ENCODE assay signal across 9 cellular contexts in genomic region chr13:52652980-52653303, GRCh38. TPM values are rescaled to one million over a fixed set of nuclear protein-coding genes. Genes with fewer than 3 reads are reported as not detected.
DNase-seq lines count a peak whose midpoint lies in the region; ATAC-seq, FAIRE-seq and TF ChIP-seq lines count a peak whose summit lies in the region.
"Had no signal": no experiment of that assay in that cellular context is flagged by ENCODE, and none has a peak within 500 bp of the region (broad histone marks: within the 10 kb centered on the region; RNA-seq: fewer than 3 reads in every experiment).

No MANE protein-coding gene starts in this region.

- no peak for DNase-seq in BE2C
- DNase-seq in astrocyte (ENCODE audit: low read depth): no peak
- DNase-seq in kidney epithelial cell (ENCODE audit: low read depth): no peak
- no peak for DNase-seq in testis
- DNase-seq in NAMALWA (ENCODE audit: low spot score): no peak
- no peak for DNase-seq in activated gamma-delta T cell treated with Interleukin-2 at 50 U/mL for 16 hours

- no peak overlapping the region for H3K4me3 Mint-ChIP-seq in astrocyte (ENCODE audit: unreplicated experiment)
- H3K4me3 Mint-ChIP-seq: mesothelial cell of epicardium had no signal

- H3K27me3 Mint-ChIP-seq in astrocyte (ENCODE audit: low read depth, unreplicated experiment): no peaks in the 10 kb centered on the region

- peak overlapping the region; percentile 96 for H3K9ac ChIP-seq in astrocyte (ENCODE audit: low read length)

- intact Hi-C loops in testis (cut with DNase I; ENCODE audit: low total_unique reads): no loop called here

- H3K36me3 Mint-ChIP-seq in astrocyte (ENCODE audit: low read depth, unreplicated experiment): peaks cover 6% of the 10 kb centered on the region

- no peak for TF ChIP-seq POLR2A in testis (IDR thresholded peaks at IDR 0.05)

- ATAC-seq in GM19351 (IDR thresholded peaks at IDR 0.05; ENCODE audit: unreplicated experiment): peak; percentile 31
- ATAC-seq in HG03196 (IDR thresholded peaks at IDR 0.05; ENCODE audit: unreplicated experiment): peak; percentile 30

- H3K9me3 ChIP-seq in BE2C (no peaks in the 10 kb centered on the region), astrocyte (ENCODE audit: insufficient read depth, low read depth, low read length) (no peaks in the 10 kb centered on the region), testis (no peaks in the 10 kb centered on the region)

- no peak overlapping the region for H3K27ac Mint-ChIP-seq in astrocyte (ENCODE audit: unreplicated experiment)
- H3K27ac Mint-ChIP-seq: mesothelial cell of epicardium had no signal

- peak overlapping the region; percentile 97 for H3K4me3 ChIP-seq in BE2C (ENCODE audit: low read depth, low read length)
- H3K4me3 ChIP-seq in astrocyte (ENCODE audit: insufficient read depth, low read depth, low read length): peak overlapping the region; percentile 90
- H3K4me3 ChIP-seq in kidney epithelial cell (ENCODE audit: low read depth, low read length): peak overlapping the region; percentile 76
- H3K4me3 ChIP-seq in testis: peak overlapping the region; percentile 89 to 92

- peak overlapping the region; percentile 96 for H3K4me2 ChIP-seq in astrocyte (ENCODE audit: low read length)

- WGBS in testis, 2 donors: 0 to 1% methylated on average over 18 of the region's 18 CpGs

- peaks cover 29% of the 10 kb centered on the region for H3K36me3 ChIP-seq in BE2C
- peaks cover 7% of the 10 kb centered on the region for H3K36me3 ChIP-seq in astrocyte (ENCODE audit: insufficient read depth, low read length)
- no peaks in the 10 kb centered on the region for H3K36me3 ChIP-seq in kidney epithelial cell (ENCODE audit: control insufficient read depth, insufficient read depth, low read length)
- no peaks in the 10 kb centered on the region for H3K36me3 ChIP-seq in testis (ENCODE audit: low read depth, missing control alignments)

- peak overlapping the region; percentile 82 for H2AFZ ChIP-seq in astrocyte (ENCODE audit: low read depth, low read length)

- H3K27ac ChIP-seq in astrocyte (ENCODE audit: low read depth, low read length) (peak overlapping the region; percentile 100), testis (peak overlapping the region; percentile 97 to 99)

- H3K79me2 ChIP-seq in astrocyte (ENCODE audit: insufficient read depth, low read length): peaks cover 79% of the 10 kb centered on the region

- H4K20me1 ChIP-seq in astrocyte (ENCODE audit: insufficient read depth, low read length): peaks cover 34% of the 10 kb centered on the region

- H3K4me1 ChIP-seq in BE2C (no peaks in the 10 kb centered on the region), astrocyte (ENCODE audit: insufficient read depth, low read length) (peaks cover 17% of the 10 kb centered on the region), testis (peaks cover 14% of the 10 kb centered on the region)

- FAIRE-seq in astrocyte (lab: Jason Lieb, UNC): no peak

- H3K9me3 Mint-ChIP-seq in astrocyte (ENCODE audit: unreplicated experiment): no peaks in the 10 kb centered on the region
- H3K9me3 Mint-ChIP-seq: mesothelial cell of epicardium had no signal

- H3K27me3 ChIP-seq in BE2C: no peaks in the 10 kb centered on the region
- H3K27me3 ChIP-seq in astrocyte (ENCODE audit: insufficient read depth, low read length): no peaks in the 10 kb centered on the region
- H3K27me3 ChIP-seq in kidney epithelial cell (ENCODE audit: control insufficient read depth, insufficient read depth, low read length): no peaks in the 10 kb centered on the region
- no peaks in the 10 kb centered on the region for H3K27me3 ChIP-seq in testis

- no peak for TF ChIP-seq CTCF in BE2C (IDR thresholded peaks at IDR 0.05; ENCODE audit: low read depth, low read length)
- no peak for TF ChIP-seq CTCF in astrocyte (IDR thresholded peaks at IDR 0.05; ENCODE audit: insufficient read depth, low read depth, low read length)
- no peak for TF ChIP-seq CTCF in kidney epithelial cell (IDR thresholded peaks at IDR 0.05; ENCODE audit: insufficient read depth, low read length, poor library complexity, severe bottlenecking)
- TF ChIP-seq CTCF in testis (IDR thresholded peaks at IDR 0.05): peak in 2 of 3 experiments; percentile 2 to 7

- peaks cover 5% of the 10 kb centered on the region for H3K4me1 Mint-ChIP-seq in astrocyte (ENCODE audit: low read depth, unreplicated experiment)

RNA-seq across cellular contexts. Expression of gene SUGT1, which starts 0.3 kb away (rescaled TPM):
- polyA plus RNA-seq in BE2C (2012; ENCODE audit: insufficient read depth, insufficient read length, low read depth): 95.2 TPM
- total RNA-seq in astrocyte: 79.3 and 87.3 TPM in 2 replicates
- total RNA-seq in kidney epithelial cell: 44.6 and 49.8 TPM in 2 replicates
- 10 to 100 TPM; 49.1 to 54.2 TPM for total RNA-seq in testis
- polyA plus RNA-seq in testis (ENCODE audit: insufficient read depth, low read depth, low replicate concordance): 63.4 TPM

RNA-seq across cellular contexts. Expression of gene HNRNPA1L2, which starts 10.7 kb away (rescaled TPM):
- 30.7 TPM for polyA plus RNA-seq in BE2C (2012; ENCODE audit: insufficient read depth, insufficient read length, low read depth)
- total RNA-seq in astrocyte: 6.4 and 6.7 TPM in 2 replicates
- 4.0 and 7.2 TPM in 2 replicates for total RNA-seq in kidney epithelial cell
- total RNA-seq in testis: 1 to 10 TPM; 4.0 to 6.7 TPM
- 5.6 TPM for polyA plus RNA-seq in testis (ENCODE audit: insufficient read depth, low read depth, low replicate concordance)

Comparison
In these comparisons a context has a peak if more than half of its experiments do, and no peak if none do; other contexts are left out.
1. CTCF ChIP-seq: peak in testis (2 of 3); none in BE2C (single experiment), astrocyte (single experiment) and kidney epithelial cell (single experiment).
2. Peak in every context shown above with its lines, with median percentiles within 50 percentile points of each other: H3K4me3 ChIP-seq.